ENCODE assay signal across 9 cellular contexts in genomic region chr1:159000070-159000409, GRCh38. TPM values are rescaled to one million over a fixed set of nuclear protein-coding genes. Genes with fewer than 3 reads are reported as not detected.
DNase-seq lines count a peak whose midpoint lies in the region; ATAC-seq, FAIRE-seq and TF ChIP-seq lines count a peak whose summit lies in the region.
"Had no signal": no experiment of that assay in that cellular context is flagged by ENCODE, and none has a peak within 500 bp of the region (broad histone marks: within the 10 kb centered on the region; RNA-seq: fewer than 3 reads in every experiment).

No MANE protein-coding gene starts in this region.

- no TSS peak for BruUV-seq in PC-9 (replicated peaks; lab: Mats Ljungman, UMichigan)

- peak overlapping the region; percentile 43 to 56 for H3K9ac ChIP-seq in stomach smooth muscle (ENCODE audit: low read length in 2 of 2)

- H3K27ac ChIP-seq in PC-9 (no peak overlapping the region), coronary artery (peak overlapping the region; percentile 84 to 95), left lung (peak overlapping the region; percentile 85 to 90), stomach smooth muscle (ENCODE audit: low read length) (peak overlapping the region; percentile 75)

- ATAC-seq in left lung: peak; percentile 10
- ATAC-seq in activated naive CD4-positive, alpha-beta T cell treated with anti-CD3 and anti-CD28 coated beads, Interleukin-2, amount 50 U/mL, for 72 hours: no peak

- H3K4me3 ChIP-seq in PC-9 (no peak overlapping the region), coronary artery (peak overlapping the region; percentile 79), left lung (peak overlapping the region; percentile 18 to 21), stomach smooth muscle (ENCODE audit: low read length in 2 of 2) (peak overlapping the region; percentile 58 to 72)

- TF ChIP-seq CTCF in PC-9 (conservative IDR thresholded peaks at IDR 0.05): no peak
- TF ChIP-seq CTCF in coronary artery (IDR thresholded peaks at IDR 0.05): no peak
- TF ChIP-seq CTCF in left lung (IDR thresholded peaks at IDR 0.05): no peak

- 0 out of 2 replicates have a peak overlapping the region, but pooled peaks have one; percentile 26 for H2AFZ ChIP-seq in PC-9

- H3K36me3 Mint-ChIP-seq in activated naive CD4-positive, alpha-beta T cell treated with anti-CD3 and anti-CD28 coated beads, Interleukin-2, amount 50 U/mL, for 72 hours: peaks cover 0 to 10% of the 10 kb centered on the region in 2 donors

- CTCF ChIA-PET in PC-9 (lab: Charles Lee): interaction anchor here (0.6 to 1.3 kb wide), 5 partner anchors 193 to 1028 kb away, joined by 3 to 16 read pairs (median 5); no protein-coding TSS in a partner anchor

- H3F3A ChIP-seq in PC-9 (ENCODE audit: insufficient read depth, low read depth): no peaks in the 10 kb centered on the region

- no peaks in the 10 kb centered on the region for H3K79me2 ChIP-seq in PC-9 (ENCODE audit: low read depth)

- intact Hi-C loops in PC-9 (cut with micrococcal nuclease; ENCODE audit: unreplicated experiment): loop anchor here (10.0 kb wide), 1 partner anchor 1035 kb away; no protein-coding TSS in a partner anchor
- intact Hi-C loops in left lung (cut with DNase I): no loop called here

- H3K9me3 ChIP-seq in PC-9 (ENCODE audit: insufficient read depth, low read depth) (no peaks in the 10 kb centered on the region), left lung (no peaks in the 10 kb centered on the region), stomach smooth muscle (ENCODE audit: control insufficient read depth in 2 of 2, low read length in 2 of 2) (peaks cover 0 to 1% of the 10 kb centered on the region in 2 donors)

- no peaks in the 10 kb centered on the region for H3K27me3 ChIP-seq in PC-9 (ENCODE audit: insufficient read depth, low read depth)
- H3K27me3 ChIP-seq in left lung: no peaks in the 10 kb centered on the region
- H3K27me3 ChIP-seq in stomach smooth muscle (ENCODE audit: control insufficient read depth in 1 of 2, insufficient read depth in 2 of 2, low read length in 2 of 2): no peaks in the 10 kb centered on the region

- H3K27ac Mint-ChIP-seq in activated naive CD4-positive, alpha-beta T cell treated with anti-CD3 and anti-CD28 coated beads, Interleukin-2, amount 50 U/mL, for 72 hours: no peak overlapping the region

- H3K9me2 ChIP-seq in PC-9 (ENCODE audit: insufficient read depth): no peaks in the 10 kb centered on the region

- DNase-seq in PC-9 (no peak), coronary artery (ENCODE audit: low spot score) (no peak), left lung (no peak), GM12892 (ENCODE audit: insufficient read length) (no peak), NCI-H526 treated with DMSO at 0.1 percent for 48 hours (lab: John Stamatoyannopoulos, UW) (no peak), NCI-H2081 (lab: John Stamatoyannopoulos, UW) (no peak)
- DNase-seq in activated naive CD4-positive, alpha-beta T cell treated with anti-CD3 and anti-CD28 coated beads, Interleukin-2, amount 50 U/mL, for 72 hours (ENCODE audit: low spot score in 2 of 2): no peak
- DNase-seq: GDM1 had no signal

- H3K36me3 ChIP-seq in PC-9 (ENCODE audit: low read depth) (no peaks in the 10 kb centered on the region), left lung (no peaks in the 10 kb centered on the region), stomach smooth muscle (ENCODE audit: control insufficient read depth in 2 of 2, insufficient read depth in 2 of 2, low read length in 2 of 2) (no peaks in the 10 kb centered on the region)

- H3K4me1 ChIP-seq in PC-9 (replicated peaks; ENCODE audit: insufficient read depth): no peaks in the 10 kb centered on the region
- peaks cover 0 to 38% of the 10 kb centered on the region in 2 donors for H3K4me1 ChIP-seq in left lung
- H3K4me1 ChIP-seq in stomach smooth muscle (ENCODE audit: control insufficient read depth, insufficient read depth, low read length): no peaks in the 10 kb centered on the region

- H3K9me3 Mint-ChIP-seq in activated naive CD4-positive, alpha-beta T cell treated with anti-CD3 and anti-CD28 coated beads, Interleukin-2, amount 50 U/mL, for 72 hours: no peaks in the 10 kb centered on the region

- FAIRE-seq in GM12892 (lab: Jason Lieb, UNC): no peak

- no peaks in the 10 kb centered on the region for H4K20me1 ChIP-seq in PC-9 (ENCODE audit: insufficient read depth)

- no peak for TF ChIP-seq POLR2A in GM12892 (IDR thresholded peaks at IDR 0.05; ENCODE audit: low read depth, low read length)

- POLR2A ChIA-PET in PC-9 (lab: Charles Lee; ENCODE audit: unreplicated experiment): no interaction called here

- H3K4me2 ChIP-seq in PC-9: no peak overlapping the region

RNA-seq across cellular contexts. Expression of gene IFI16, which starts 9.7 kb away (rescaled TPM):
- total RNA-seq in PC-9 (2021) (18.5 and 31.3 TPM in 2 replicates), left lung (100 to 1,000 TPM in 1 of 2 donors, 10 to 100 TPM in 1; 69.7 to 121 TPM)
- polyA plus RNA-seq in GM12892 (2012; ENCODE audit: missing spikeins): 184 TPM
- total RNA-seq in activated naive CD4-positive, alpha-beta T cell treated with anti-CD3 and anti-CD28 coated beads, Interleukin-2, amount 50 U/mL, for 72 hours: 100 to 1,000 TPM; 226 to 314 TPM
